ENCODE assay signal across 8 cellular contexts in genomic region chr22:25172153-25172552, GRCh38. TPM values are rescaled to one million over a fixed set of nuclear protein-coding genes. Genes with fewer than 3 reads are reported as not detected.
DNase-seq lines count a peak whose midpoint lies in the region; ATAC-seq lines count a peak whose summit lies in the region.

No MANE protein-coding gene starts in this region.

- H3K9me3 ChIP-seq in neuronal stem cell (replicated peaks in 1 of 2; ENCODE audit: control insufficient read depth in 2 of 2, insufficient read depth in 1 of 2, low read depth in 1 of 2, low read length in 2 of 2): no peaks in the 10 kb centered on the region

- no peak overlapping the region for H2BK15ac ChIP-seq in neuronal stem cell (ENCODE audit: low read length)

- H2AK5ac ChIP-seq in neuronal stem cell (ENCODE audit: low read depth, low read length): no peak overlapping the region

- H3K4me1 Mint-ChIP-seq in activated CD4-positive, alpha-beta memory T cell treated with anti-CD3 and anti-CD28 coated beads for 36 hours (ENCODE audit: low read depth): no peaks in the 10 kb centered on the region

- H3K27ac Mint-ChIP-seq in activated CD4-positive, alpha-beta memory T cell treated with anti-CD3 and anti-CD28 coated beads for 36 hours: no peak overlapping the region

- H3K27me3 Mint-ChIP-seq in activated CD4-positive, alpha-beta memory T cell treated with anti-CD3 and anti-CD28 coated beads for 36 hours: no peaks in the 10 kb centered on the region

- H3K27me3 ChIP-seq in neuronal stem cell (ENCODE audit: control insufficient read depth in 3 of 3, insufficient read depth in 3 of 3, low read depth in 1 of 3, low read length in 3 of 3): no peaks in the 10 kb centered on the region

- no peak overlapping the region for H4K8ac ChIP-seq in neuronal stem cell (ENCODE audit: low read depth, low read length)

- no peak overlapping the region for H3K23ac ChIP-seq in neuronal stem cell (ENCODE audit: low read depth, low read length, poor library complexity)

- ATAC-seq in left ventricle myocardium superior (peak; percentile 77), GM21515 (IDR thresholded peaks at IDR 0.05; ENCODE audit: unreplicated experiment) (no peak)
- peak; percentile 49 for ATAC-seq in stimulated activated naive CD8-positive, alpha-beta T cell treated with anti-CD3 and anti-CD28 coated beads, Interleukin-15, Interleukin-2, amounts not matched to agents 100 U/mL and 50 U/mL, for 24 hours

- H2BK12ac ChIP-seq in neuronal stem cell (ENCODE audit: low read length): no peak overlapping the region

- no peaks in the 10 kb centered on the region for H3K9me3 Mint-ChIP-seq in activated CD4-positive, alpha-beta memory T cell treated with anti-CD3 and anti-CD28 coated beads for 36 hours

- no peak overlapping the region for H3K4me3 ChIP-seq in neuronal stem cell (ENCODE audit: low read length in 2 of 2)

- H3K4me2 ChIP-seq in neuronal stem cell (ENCODE audit: insufficient read depth, low read length, poor library complexity, severe bottlenecking): no peak overlapping the region

- no peaks in the 10 kb centered on the region for H3K79me1 ChIP-seq in neuronal stem cell (ENCODE audit: low read depth, low read length)

- H3K4ac ChIP-seq in neuronal stem cell (ENCODE audit: low read length): no peak overlapping the region

- no peak overlapping the region for H2BK5ac ChIP-seq in neuronal stem cell (ENCODE audit: low read length)

- no peak overlapping the region for H3K9ac ChIP-seq in neuronal stem cell (ENCODE audit: low read depth, low read length, poor library complexity)

- POLR2A ChIA-PET in activated CD4-positive, alpha-beta memory T cell treated with anti-CD3 and anti-CD28 coated beads for 36 hours (lab: Charles Lee): no interaction called here

- H3K27ac ChIP-seq in neuronal stem cell (replicated peaks; ENCODE audit: low read length): no peak overlapping the region

- peaks cover 2% of the 10 kb centered on the region for H3K36me3 Mint-ChIP-seq in activated CD4-positive, alpha-beta memory T cell treated with anti-CD3 and anti-CD28 coated beads for 36 hours

- peaks cover 18 to 43% of the 10 kb centered on the region in 2 donors for H3K36me3 ChIP-seq in neuronal stem cell (replicated peaks in 1 of 2; ENCODE audit: control insufficient read depth in 2 of 2, insufficient read depth in 2 of 2, low read length in 2 of 2)

- CTCF ChIA-PET in activated CD4-positive, alpha-beta memory T cell treated with anti-CD3 and anti-CD28 coated beads for 36 hours (lab: Charles Lee): interaction anchor here (0.7 to 4.5 kb wide), 8 partner anchors 9 to 121 kb away, joined by 3 to 36 read pairs (median 9); no protein-coding TSS in a partner anchor

- no peak overlapping the region for H3K18ac ChIP-seq in neuronal stem cell (ENCODE audit: low read length)

- peaks cover 0 to 2% of the 10 kb centered on the region in 2 donors for H3K4me1 ChIP-seq in neuronal stem cell (ENCODE audit: control insufficient read depth in 2 of 2, insufficient read depth in 1 of 2, low read depth in 1 of 2, low read length in 2 of 2)

- no CpG with 5 or more reads among the region's 5 CpGs for WGBS in neuronal stem cell (ENCODE audit: extremely low coverage in 2 of 2, insufficient read length in 2 of 2, insufficient replicate concordance in 1 of 2), 2 donors

- H3K14ac ChIP-seq in neuronal stem cell (ENCODE audit: low read length): no peak overlapping the region

- H2AFZ ChIP-seq in neuronal stem cell (ENCODE audit: low read length): no peak overlapping the region

- intact Hi-C loops in activated CD4-positive, alpha-beta memory T cell treated with anti-CD3 and anti-CD28 coated beads for 36 hours (cut with micrococcal nuclease): loop anchor here (5.0 kb wide), 2 partner anchors 90 to 110 kb away; no protein-coding TSS in a partner anchor
- intact Hi-C loops in left ventricle myocardium superior (cut with micrococcal nuclease): loop anchor here (5.0 kb wide), 1 partner anchor 60 kb away; no protein-coding TSS in a partner anchor

- H3K4me3 Mint-ChIP-seq in activated CD4-positive, alpha-beta memory T cell treated with anti-CD3 and anti-CD28 coated beads for 36 hours: no peak overlapping the region

- DNase-seq in DMS53 (lab: John Stamatoyannopoulos, UW) (peak; percentile 23), DMS53 treated with DMSO at 0.1 percent for 48 hours (lab: John Stamatoyannopoulos, UW; ENCODE audit: unreplicated experiment) (no peak), left ventricle myocardium superior (no peak), neuronal stem cell (ENCODE audit: low spot score) (no peak), GOT3 (lab: John Stamatoyannopoulos, UW) (no peak)
- peak; percentile 58 for DNase-seq in activated CD4-positive, alpha-beta memory T cell treated with anti-CD3 and anti-CD28 coated beads for 36 hours
- DNase-seq in stimulated activated naive CD8-positive, alpha-beta T cell treated with anti-CD3 and anti-CD28 coated beads, Interleukin-15, Interleukin-2, amounts not matched to agents 100 U/mL and 50 U/mL, for 24 hours: peak; percentile 39

- H4K91ac ChIP-seq in neuronal stem cell (ENCODE audit: low read depth, low read length, poor library complexity): no peak overlapping the region

- H2BK120ac ChIP-seq in neuronal stem cell (ENCODE audit: low read depth, low read length): no peak overlapping the region

RNA-seq across cellular contexts. Expression of gene CRYBB3, which starts 27.5 kb away (rescaled TPM):
- total RNA-seq in activated CD4-positive, alpha-beta memory T cell treated with anti-CD3 and anti-CD28 coated beads for 36 hours: under 1 TPM; 0.27 to 0.43 TPM
- not detected for total RNA-seq in left ventricle myocardium superior
- polyA plus RNA-seq in neuronal stem cell (2013, experiment 1 of 2): 0.04 TPM
- polyA plus RNA-seq in neuronal stem cell (2013, experiment 2 of 2): not detected

RNA-seq across cellular contexts. Expression of gene CRYBB2, which starts 47.3 kb away (rescaled TPM):
- not detected for total RNA-seq in activated CD4-positive, alpha-beta memory T cell treated with anti-CD3 and anti-CD28 coated beads for 36 hours
- total RNA-seq in left ventricle myocardium superior: not detected
- polyA plus RNA-seq in neuronal stem cell (2013, experiment 1 of 2): 0.22 TPM
- 0.28 TPM for polyA plus RNA-seq in neuronal stem cell (2013, experiment 2 of 2)

Comparison
In these comparisons a context has a peak if more than half of its experiments do, and no peak if none do; other contexts are left out.
1. DNase-seq: peak in DMS53 (single experiment), activated CD4-positive, alpha-beta memory T cell treated with anti-CD3 and anti-CD28 coated beads for 36 hours (single experiment) and stimulated activated naive CD8-positive, alpha-beta T cell treated with anti-CD3 and anti-CD28 coated beads, Interleukin-15, Interleukin-2, amounts not matched to agents 100 U/mL and 50 U/mL, for 24 hours (single experiment); none in DMS53 treated with DMSO at 0.1 percent for 48 hours (single experiment), left ventricle myocardium superior (single experiment), neuronal stem cell (single experiment) and GOT3 (single experiment).